ENCODE assay signal across 19 cellular contexts in genomic region chr3:51787576-51787975, GRCh38. TPM values are rescaled to one million over a fixed set of nuclear protein-coding genes. Genes with fewer than 3 reads are reported as not detected.
"Had no signal": no experiment of that assay in that cellular context is flagged by ENCODE, and none has a peak within 500 bp of the region (broad histone marks: within the 10 kb centered on the region; RNA-seq: fewer than 3 reads in every experiment).

No MANE protein-coding gene starts in this region.

RNA-seq across cellular contexts. Expression of gene IQCF6, which starts 8.5 kb away (rescaled TPM):
- total RNA-seq: activated B cell treated with CpG ODN at 0.5 μM for 24 hours; activated CD4-positive, alpha-beta memory T cell treated with anti-CD3 and anti-CD28 coated beads for 36 hours; activated CD4-positive, alpha-beta T cell treated with anti-CD3 and anti-CD28 coated beads, Interleukin-2, amount 10 ng/mL, durations not matched to agents 24 days and 14 days; activated CD8-positive, alpha-beta memory T cell treated with anti-CD3 and anti-CD28 coated beads for 36 hours; activated CD8-positive, alpha-beta T cell treated with anti-CD3 and anti-CD28 coated beads for 36 hours; activated naive CD4-positive, alpha-beta T cell treated with anti-CD3 and anti-CD28 coated beads for 36 hours; activated naive CD4-positive, alpha-beta T cell treated with anti-CD3 and anti-CD28 coated beads, Interleukin-2, amount 50 U/mL, for 72 hours; activated naive CD8-positive, alpha-beta T cell treated with anti-CD3 and anti-CD28 coated beads for 36 hours; activated T-cell treated with anti-CD3 and anti-CD28 coated beads, Interleukin-2, amount 50 U/mL, for 4 hours; activated T-cell treated with anti-CD3 and anti-CD28 coated beads, Interleukin-2, amount 50 U/mL, for 72 hours; activated T-helper 1 cell treated with anti-CD3 and anti-CD28 coated beads, Interleukin-12 subunit alpha, Interleukin-12 subunit beta, Interleukin-2, Interleukin-4 antibody, amounts not matched to agents 30 ng/mL and 10 ng/mL and 1 ng/mL, durations not matched to agents 14 hours and 24 hours and 36 hours; activated T-helper 17 cell treated with anti-CD3 and anti-CD28 coated beads, Interleukin-2, amount 50 U/mL, for 72 hours; adrenal gland; aorta; astrocyte; body of pancreas; breast epithelium; cardiac septum; cerebellum had no signal
- polyA plus RNA-seq: adrenal gland, aorta had no signal
